8 cellular contexts compared by ENCODE assay signal in genomic region chr7:22563115-22563514, GRCh38.
DNase-seq lines count a peak whose midpoint lies in the region; ATAC-seq, FAIRE-seq and TF ChIP-seq lines count a peak whose summit lies in the region.

No MANE protein-coding gene starts in this region.

- H3K27me3 ChIP-seq in H1 (replicated peaks in 1 of 4; ENCODE audit: control insufficient read depth in 3 of 4, extremely low read depth in 1 of 4, insufficient read depth in 3 of 4, low read length in 3 of 4) (no peaks in the 10 kb centered on the region), skeletal muscle tissue (ENCODE audit: control insufficient read depth in 3 of 3, insufficient read depth in 3 of 3, low read length in 3 of 3) (peaks cover 0 to 4% (median 0%) of the 10 kb centered on the region in 3 donors)

- no peak overlapping the region for H3K4me3 ChIP-seq in H1 (ENCODE audit: extremely low read depth in 1 of 4, insufficient read depth in 2 of 4, low read depth in 3 of 4, low read length in 4 of 4)
- H3K4me3 ChIP-seq in skeletal muscle tissue (ENCODE audit: low read length in 3 of 3), result no peak overlapping the region

- no peak for TF ChIP-seq EP300 in H1 (IDR thresholded peaks at IDR 0.05; ENCODE audit: borderline replicate concordance in 1 of 2, low read depth in 2 of 2, low read length in 2 of 2)

- TF ChIP-seq POLR2A in H1 (IDR thresholded peaks at IDR 0.05; ENCODE audit: control extremely low read depth in 1 of 2, low read depth in 2 of 2, low read length in 2 of 2), result no peak

- H3K4me2 ChIP-seq in H1 (ENCODE audit: insufficient read depth in 1 of 2, low read depth in 2 of 2, low read length in 2 of 2), result peak overlapping the region in 1 of 2 experiments; percentile 71; a peak in 1 of 4 replicates

- H3K18ac ChIP-seq in H1 (ENCODE audit: extremely low read depth, low read length), result peak overlapping the region; percentile 33; the same call in 1 of the 2 replicates

- no peak overlapping the region for H3K4ac ChIP-seq in H1 (replicated peaks; ENCODE audit: insufficient read length, low read depth, low read length)

- CTCF ChIA-PET in H1 (lab: Charles Lee; ENCODE audit: partially characterized antibody), result interaction anchor here (0.6 to 9.0 kb wide), 9 partner anchors 10 to 558 kb away, joined by 3 to 385 read pairs (median 9); partner anchors contain the start of gene IL6

- H3K79me1 ChIP-seq in H1 (ENCODE audit: low read depth, low read length), result no peaks in the 10 kb centered on the region; the same call in 1 of the 2 replicates

- H4K5ac ChIP-seq in H1 (ENCODE audit: insufficient read length, low read depth, low read length), result no peak overlapping the region

- ATAC-seq in GM21515 (IDR thresholded peaks at IDR 0.05; ENCODE audit: unreplicated experiment) (no peak), GM21360 (IDR thresholded peaks at IDR 0.05; ENCODE audit: unreplicated experiment) (no peak), GM19328 (IDR thresholded peaks at IDR 0.05; ENCODE audit: unreplicated experiment) (no peak)

- peaks cover 9 to 35% (median 27%) of the 10 kb centered on the region in 4 experiments for H3K4me1 ChIP-seq in H1 (replicated peaks in 1 of 4; ENCODE audit: control insufficient read depth in 3 of 4, insufficient read depth in 4 of 4, low read length in 3 of 4)
- peaks cover 46 to 54% (median 51%) of the 10 kb centered on the region in 3 donors for H3K4me1 ChIP-seq in skeletal muscle tissue (ENCODE audit: control insufficient read depth in 3 of 3, insufficient read depth in 3 of 3, low read length in 3 of 3)

- no peaks in the 10 kb centered on the region for H3K23me2 ChIP-seq in H1 (ENCODE audit: low read depth, low read length)

- POLR2A ChIA-PET in H1 (lab: Charles Lee; ENCODE audit: partially characterized antibody), result interaction anchor here (0.8 to 5.1 kb wide), 5 partner anchors 20 to 293 kb away, joined by 3 to 52 read pairs (median 12); partner anchors contain the start of gene IL6

- H2BK5ac ChIP-seq in H1 (ENCODE audit: low read depth, low read length), result peak overlapping the region; percentile 77; the same call in 1 of the 2 replicates

- 0 out of 2 replicates have a peak overlapping the region, but pooled peaks have one; percentile 76 for H2BK15ac ChIP-seq in H1 (ENCODE audit: low read length)

- DNase-seq in activated CD4-positive, alpha-beta T cell treated with anti-CD3 and anti-CD28 coated beads, Interleukin-2, amount 50 U/mL, for 1 hour, result peak; percentile 16
- DNase-seq in activated CD4-positive, alpha-beta T cell treated with anti-CD3 and anti-CD28 coated beads for 1 hour, result no peak
- DNase-seq in NCI-H510A (lab: John Stamatoyannopoulos, UW), result peak; percentile 19
- no peak for DNase-seq in H1 (ENCODE audit: low read depth in 1 of 2, low spot score in 2 of 2)

- no peak overlapping the region for H4K8ac ChIP-seq in H1 (ENCODE audit: extremely low read depth, insufficient read depth, low read length)

- H3K9ac ChIP-seq in H1 (replicated peaks in 1 of 4; ENCODE audit: extremely low read depth in 1 of 4, low read depth in 3 of 4, low read length in 3 of 4) (0 out of 7 replicates have a peak overlapping the region, but pooled peaks of 1 of the 4 experiments have one; percentile 1), skeletal muscle tissue (ENCODE audit: low read depth in 1 of 3, low read length in 3 of 3) (no peak overlapping the region)

- H2BK12ac ChIP-seq in H1 (ENCODE audit: low read depth, low read length), result peak overlapping the region; percentile 85

- no peak overlapping the region for H3K14ac ChIP-seq in H1 (ENCODE audit: insufficient read length)

- no peak for FAIRE-seq in H1 (lab: Jason Lieb, UNC)

- H3K9me3 ChIP-seq in H1 (ENCODE audit: insufficient read depth in 2 of 2, low read depth in 1 of 2, low read length in 1 of 2) (no peaks in the 10 kb centered on the region), skeletal muscle tissue (ENCODE audit: control insufficient read depth in 3 of 3, low read length in 3 of 3) (no peaks in the 10 kb centered on the region)

- no peak for TF ChIP-seq RAD21 in H1 (IDR thresholded peaks at IDR 0.05 in 1 of 2, conservative IDR thresholded peaks at IDR 0.05 in 1 of 2; ENCODE audit: low read depth in 2 of 2, low read length in 2 of 2)

- H3K36me3 ChIP-seq in H1 (ENCODE audit: control insufficient read depth in 2 of 4, insufficient read depth in 4 of 4, low read length in 3 of 4) (no peaks in the 10 kb centered on the region), skeletal muscle tissue (ENCODE audit: control insufficient read depth in 3 of 3, insufficient read depth in 3 of 3, low read length in 3 of 3) (no peaks in the 10 kb centered on the region)

- peak overlapping the region; percentile 74; the same call in 1 of the 2 replicates for H2BK20ac ChIP-seq in H1 (ENCODE audit: low read length)

- peak overlapping the region; percentile 49 for H4K91ac ChIP-seq in H1 (replicated peaks; ENCODE audit: insufficient read length, low read length)

- H2AFZ ChIP-seq in H1 (ENCODE audit: low read length), result peak overlapping the region; percentile 68; the same call in 1 of the 2 replicates

- no peaks in the 10 kb centered on the region for H4K20me1 ChIP-seq in H1 (replicated peaks in 1 of 2; ENCODE audit: control insufficient read depth in 1 of 2, insufficient read depth in 2 of 2, low read length in 2 of 2)

- H2BK120ac ChIP-seq in H1 (replicated peaks; ENCODE audit: low read depth, low read length), result peak overlapping the region; percentile 69

- no peak for TF ChIP-seq CTCF in H1 (IDR thresholded peaks at IDR 0.05; ENCODE audit: control extremely low read depth in 1 of 3, insufficient read depth in 1 of 3, low read depth in 1 of 3, low read length in 3 of 3)

- WGBS in H1 (ENCODE audit: extremely low coverage in 1 of 2, insufficient coverage in 1 of 2, insufficient read length in 1 of 2, insufficient replicate concordance in 2 of 2, low coverage in 1 of 2, low lambda C conversion rate in 2 of 2, missing lambda C conversion rate in 1 of 2), 2 experiments, result 64% methylated on average over 9 of the region's 9 CpGs; no CpG with 5 or more reads in 1 of the 2 experiments

- no peak overlapping the region for H3K56ac ChIP-seq in H1 (replicated peaks; ENCODE audit: insufficient read length, low read depth, low read length)

- H3K23ac ChIP-seq in H1 (ENCODE audit: insufficient read length), result no peak overlapping the region

- no peak overlapping the region for H2AK5ac ChIP-seq in H1 (ENCODE audit: low read depth, low read length)

- H3K27ac ChIP-seq in H1 (ENCODE audit: low read depth, low read length) (no peak overlapping the region), skeletal muscle tissue (ENCODE audit: low read depth, low read length) (peak overlapping the region; percentile 21)

- H3K79me2 ChIP-seq in H1 (ENCODE audit: control insufficient read depth in 1 of 2, insufficient read depth in 2 of 2, low read length in 2 of 2), result no peaks in the 10 kb centered on the region

TF ChIP-seq in H1, 55 proteins besides CTCF, POLR2A, EP300 and RAD21:
- 0 out of 2 replicates have a peak, but pooled peaks have one; percentile 15 for TF ChIP-seq TAF1 (IDR thresholded peaks at IDR 0.05; ENCODE audit: low read depth, low read length)
- no peak for TF ChIP-seq RFX5 (IDR thresholded peaks at IDR 0.05; ENCODE audit: borderline replicate concordance, low read depth, low read length)

Comparison
In these comparisons a context has a peak if more than half of its experiments do, and no peak if none do; other contexts are left out.
1. DNase-seq: peak in activated CD4-positive, alpha-beta T cell treated with anti-CD3 and anti-CD28 coated beads, Interleukin-2, amount 50 U/mL, for 1 hour (single experiment) and NCI-H510A (single experiment); none in activated CD4-positive, alpha-beta T cell treated with anti-CD3 and anti-CD28 coated beads for 1 hour (single experiment) and H1 (0 of 2).